24 cellular contexts compared by ENCODE assay signal in genomic region chr5:122426301-122426700, GRCh38.
DNase-seq lines count a peak whose midpoint lies in the region; ATAC-seq, FAIRE-seq and TF ChIP-seq lines count a peak whose summit lies in the region.
"Had no signal": no experiment of that assay in that cellular context is flagged by ENCODE, and none has a peak within 500 bp of the region (broad histone marks: within the 10 kb centered on the region; RNA-seq: fewer than 3 reads in every experiment).

No MANE protein-coding gene starts in this region.

- H2BK5ac ChIP-seq in IMR-90 (ENCODE audit: low read depth, low read length, poor library complexity, severe bottlenecking), result no peak overlapping the region

- H3K23ac ChIP-seq in IMR-90 (ENCODE audit: low read depth, low read length), result no peak overlapping the region

- no peak overlapping the region for H3K14ac ChIP-seq in IMR-90 (replicated peaks; ENCODE audit: low read depth, low read length)

- H4K5ac ChIP-seq in IMR-90 (ENCODE audit: low read depth, low read length), result no peak overlapping the region

- no CpG with 5 or more reads among the region's 3 CpGs for WGBS in IMR-90 (ENCODE audit: extremely low coverage in 2 of 2, insufficient read length in 1 of 2), 2 experiments

- no peaks in the 10 kb centered on the region for H3K9me3 ChIP-seq in IMR-90 (ENCODE audit: control insufficient read depth, insufficient read depth, low read length)
- H3K9me3 ChIP-seq: BE2C; BLaER1 treated with 17β-estradiol and CSF1 and Interleukin-3, amounts not matched to agents 10 nM and 100 nM had no signal

- DNase-seq in IMR-90 (no peak), frontal cortex (ENCODE audit: low spot score in 2 of 2) (no peak), SK-N-DZ (ENCODE audit: low spot score) (no peak), HUDEP-2 (lab: John Stamatoyannopoulos, UW; ENCODE audit: unreplicated experiment in 76 of 76) (no peak), NCI-H748 treated with DMSO at 0.1 percent for 48 hours (lab: John Stamatoyannopoulos, UW) (no peak)
- DNase-seq in activated effector memory CD4-positive, alpha-beta T cell treated with anti-CD3 and anti-CD28 coated beads, Interleukin-2, amount 50 U/mL, for 16 hours, result no peak
- DNase-seq: 8988T; AML-193; BE2C; CD4-positive, alpha-beta T cell; CD8-positive, alpha-beta memory T cell; DMS 273 treated with DMSO at 0.1 percent for 48 hours; DMS79; EL; GDM1; GM23248; H9 had no signal

- CTCF ChIA-PET in IMR-90 (lab: Yijun Ruan, JAX), result interaction anchor here (1.2 kb wide), 1 partner anchor 46 kb away, joined by 3 read pairs; no protein-coding TSS in a partner anchor

- H4K20me1 ChIP-seq in IMR-90 (ENCODE audit: insufficient read depth, low read length), result no peaks in the 10 kb centered on the region
- H4K20me1 ChIP-seq: BLaER1 treated with 17β-estradiol and CSF1 and Interleukin-3, amounts not matched to agents 10 nM and 100 nM had no signal

- H2AFZ ChIP-seq in IMR-90 (replicated peaks; ENCODE audit: low read length, poor library complexity), result no peak overlapping the region
- H2AFZ ChIP-seq: GM23248 had no signal

- BruUV-seq in IMR-90 (replicated peaks; lab: Mats Ljungman, UMichigan), result no TSS peak

- FAIRE-seq in A204.1 (lab: Jason Lieb, UNC), result peak; percentile 27
- FAIRE-seq in colon (lab: Jason Lieb, UNC), result peak; percentile 36
- FAIRE-seq in frontal cortex (lab: Jason Lieb, UNC), result peak; percentile 66
- FAIRE-seq: D721Med, GM12878, GM19239 had no signal

- no peak overlapping the region for H3K4me2 ChIP-seq in IMR-90 (ENCODE audit: low read depth, low read length)
- H3K4me2 ChIP-seq: BLaER1 treated with 17β-estradiol and CSF1 and Interleukin-3, amounts not matched to agents 10 nM and 100 nM had no signal

- H3K4me1 ChIP-seq in IMR-90 (ENCODE audit: control insufficient read depth, insufficient read depth, low read length), result no peaks in the 10 kb centered on the region
- H3K4me1 ChIP-seq: BE2C; BLaER1 treated with 17β-estradiol and CSF1 and Interleukin-3, amounts not matched to agents 10 nM and 100 nM had no signal

- TF ChIP-seq POLR2A in IMR-90 (IDR thresholded peaks at IDR 0.05; ENCODE audit: low read depth, low read length), result no peak

- H3K9ac ChIP-seq in IMR-90 (ENCODE audit: low read depth, low read length), result no peak overlapping the region
- H3K9ac ChIP-seq: BLaER1 treated with 17β-estradiol and CSF1 and Interleukin-3, amounts not matched to agents 10 nM and 100 nM; GM23248 had no signal

- no peak for TF ChIP-seq RAD21 in IMR-90 (IDR thresholded peaks at IDR 0.05; ENCODE audit: low read length)

- in situ Hi-C loops in IMR-90 (cut with MboI; ENCODE audit: low sequenced_read_pairs), result no loop called here

- H3K27ac ChIP-seq in IMR-90 (ENCODE audit: insufficient read depth, low read length), result no peak overlapping the region
- H3K27ac ChIP-seq: BLaER1 treated with 17β-estradiol and CSF1 and Interleukin-3, amounts not matched to agents 10 nM and 100 nM; GM23248 had no signal

- H2AK5ac ChIP-seq in IMR-90 (ENCODE audit: low read depth, low read length), result no peak overlapping the region

- H3K36me3 ChIP-seq in IMR-90 (ENCODE audit: control insufficient read depth, insufficient read depth, low read length), result no peaks in the 10 kb centered on the region
- H3K36me3 ChIP-seq: BE2C; BLaER1 treated with 17β-estradiol and CSF1 and Interleukin-3, amounts not matched to agents 10 nM and 100 nM had no signal

- no peak overlapping the region for H2BK120ac ChIP-seq in IMR-90 (ENCODE audit: low read depth, low read length)

- H3K9me1 ChIP-seq in IMR-90 (ENCODE audit: insufficient read depth, low read length), result no peaks in the 10 kb centered on the region

- H3K18ac ChIP-seq in IMR-90 (ENCODE audit: low read depth, low read length), result no peak overlapping the region

- no peak overlapping the region for H3K4me3 ChIP-seq in IMR-90 (ENCODE audit: insufficient read depth, low read depth, low read length)
- H3K4me3 ChIP-seq: BLaER1 treated with 17β-estradiol and CSF1 and Interleukin-3, amounts not matched to agents 10 nM and 100 nM; GM12878; GM23248 had no signal

- dilution Hi-C loops in IMR-90 (cut with HindIII; ENCODE audit: low sequenced_read_pairs, unreplicated experiment), result no loop called here

- ATAC-seq in IMR-90 (ENCODE audit: low read depth), result no peak
- ATAC-seq: GM12878, HCT116 had no signal

- POLR2A ChIA-PET in IMR-90 (lab: Charles Lee; ENCODE audit: unreplicated experiment), result no interaction called here

- intact Hi-C loops in IMR-90 (cut with micrococcal nuclease), result no loop called here

- H3K56ac ChIP-seq in IMR-90 (ENCODE audit: extremely low read depth, insufficient read depth, low read length), result no peak overlapping the region

- H2BK20ac ChIP-seq in IMR-90 (ENCODE audit: low read depth, low read length), result no peak overlapping the region

- TF ChIP-seq CTCF in IMR-90 (conservative IDR thresholded peaks at IDR 0.05; ENCODE audit: low read depth, low read length), result no peak

- no peak overlapping the region for H2BK15ac ChIP-seq in IMR-90 (ENCODE audit: low read depth, low read length)

- H3K4ac ChIP-seq in IMR-90 (ENCODE audit: low read depth, low read length), result no peak overlapping the region

- H4K91ac ChIP-seq in IMR-90 (ENCODE audit: insufficient read depth, low read depth, low read length), result no peak overlapping the region

- no peaks in the 10 kb centered on the region for H3K27me3 ChIP-seq in IMR-90 (ENCODE audit: control insufficient read depth, insufficient read depth, low read length)
- H3K27me3 ChIP-seq: BLaER1 treated with 17β-estradiol and CSF1 and Interleukin-3, amounts not matched to agents 10 nM and 100 nM had no signal

- no peak overlapping the region for H2AK9ac ChIP-seq in IMR-90 (replicated peaks; ENCODE audit: low read depth, low read length, poor library complexity)

- H3K79me1 ChIP-seq in IMR-90 (ENCODE audit: low read depth in 1 of 2, low read length in 2 of 2), result no peaks in the 10 kb centered on the region

- H4K8ac ChIP-seq in IMR-90 (ENCODE audit: low read depth in 2 of 2, low read length in 2 of 2), result no peak overlapping the region

TF ChIP-seq in IMR-90, 13 proteins besides CTCF, POLR2A, EP300 and RAD21:
- TF ChIP-seq CEBPB (IDR thresholded peaks at IDR 0.05; ENCODE audit: low read depth, low read length) (no peak), USF2 (IDR thresholded peaks at IDR 0.05; ENCODE audit: low read depth, low read length) (no peak), RFX5 (IDR thresholded peaks at IDR 0.05; ENCODE audit: low read depth, low read length) (no peak), MAFK (IDR thresholded peaks at IDR 0.05; ENCODE audit: low read depth, low read length) (peak; percentile 97)
TF ChIP-seq in IMR-90: peak in this region for 1.
